ENCODE assay signal across 36 cellular contexts in the genomic region with DNA sequence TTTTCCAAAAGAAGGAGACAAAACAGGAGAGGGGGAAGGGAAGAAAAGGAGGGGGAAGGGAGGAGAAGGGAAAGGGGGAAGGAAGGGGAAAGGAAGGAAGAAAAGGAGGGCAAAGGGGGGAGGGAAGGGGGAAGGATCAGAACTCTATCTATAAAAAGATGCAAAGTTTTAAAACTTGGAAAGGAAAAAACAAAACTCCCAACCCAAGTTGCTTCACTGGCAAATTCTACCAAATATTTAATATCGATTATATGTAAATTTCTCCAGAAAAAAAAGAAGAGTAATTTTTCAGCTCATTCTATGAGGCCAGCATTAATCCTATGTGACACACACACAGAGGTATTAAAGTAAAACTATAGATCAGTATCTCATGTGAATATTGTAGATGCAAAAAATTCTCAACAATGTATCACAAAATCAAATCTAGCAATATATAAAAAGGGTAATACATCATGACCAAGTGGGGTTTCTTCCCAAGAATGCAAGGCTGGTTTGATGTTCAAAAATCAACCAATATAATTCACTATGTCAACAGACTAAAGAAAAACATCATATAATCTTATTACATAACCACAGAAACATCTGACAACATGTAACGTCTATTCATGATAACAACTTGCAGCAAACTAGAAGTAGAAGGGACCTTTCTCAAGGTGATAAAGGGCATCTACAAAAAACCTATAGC.
"Had no signal": no experiment of that assay in that cellular context is flagged by ENCODE, and none has a peak within 500 bp of the region (broad histone marks: within the 10 kb centered on the region; RNA-seq: fewer than 3 reads in every experiment).

No MANE protein-coding gene starts in this region.

- H3K27ac Mint-ChIP-seq: activated B cell treated with CpG ODN at 0.5 μM for 24 hours; activated CD4-positive, alpha-beta memory T cell treated with anti-CD3 and anti-CD28 coated beads for 36 hours; activated CD4-positive, alpha-beta T cell treated with anti-CD3 and anti-CD28 coated beads, Interleukin-2, amount 10 ng/mL, durations not matched to agents 24 days and 14 days; activated CD8-positive, alpha-beta T cell treated with anti-CD3 and anti-CD28 coated beads for 36 hours; activated naive CD4-positive, alpha-beta T cell treated with anti-CD3 and anti-CD28 coated beads for 36 hours; activated naive CD4-positive, alpha-beta T cell treated with anti-CD3 and anti-CD28 coated beads, Interleukin-2, amount 50 U/mL, for 72 hours; activated naive CD8-positive, alpha-beta T cell treated with anti-CD3 and anti-CD28 coated beads for 36 hours; activated T-cell treated with anti-CD3 and anti-CD28 coated beads, Interleukin-2, amount 50 U/mL, for 72 hours; activated T-helper 1 cell treated with anti-CD3 and anti-CD28 coated beads, Interleukin-12 subunit alpha, Interleukin-12 subunit beta, Interleukin-2, Interleukin-4 antibody, amounts not matched to agents 30 ng/mL and 10 ng/mL and 1 ng/mL, durations not matched to agents 14 hours and 24 hours and 36 hours; activated T-helper 17 cell treated with anti-CD3 and anti-CD28 coated beads, Interleukin-2, amount 50 U/mL, for 72 hours; T-helper 1 cell treated with Interleukin-12 subunit alpha and Interleukin-12 subunit beta and Interleukin-4 antibody, amounts not matched to agents 30 μg/mL and 1 μg/mL, for 36 hours; T-helper 2 cell treated with Interferon-gamma antibody and Interleukin-4, amounts not matched to agents 5 μg/mL and 100 μg/mL, for 36 hours had no signal

- H3K4me3 ChIP-seq: body of pancreas, breast epithelium had no signal

- H3K4me1 Mint-ChIP-seq: activated B cell treated with CpG ODN at 0.5 μM for 24 hours had no signal

- H3K4me3 Mint-ChIP-seq: activated B cell treated with CpG ODN at 0.5 μM for 24 hours; activated CD4-positive, alpha-beta memory T cell treated with anti-CD3 and anti-CD28 coated beads for 36 hours; activated CD4-positive, alpha-beta T cell treated with anti-CD3 and anti-CD28 coated beads, Interleukin-2, amount 10 ng/mL, durations not matched to agents 24 days and 14 days; activated CD8-positive, alpha-beta T cell treated with anti-CD3 and anti-CD28 coated beads for 36 hours; activated naive CD4-positive, alpha-beta T cell treated with anti-CD3 and anti-CD28 coated beads for 36 hours; activated naive CD8-positive, alpha-beta T cell treated with anti-CD3 and anti-CD28 coated beads for 36 hours; activated T-cell treated with anti-CD3 and anti-CD28 coated beads, Interleukin-2, amount 50 U/mL, for 4 hours; activated T-cell treated with anti-CD3 and anti-CD28 coated beads, Interleukin-2, amount 50 U/mL, for 72 hours; activated T-helper 1 cell treated with anti-CD3 and anti-CD28 coated beads, Interleukin-12 subunit alpha, Interleukin-12 subunit beta, Interleukin-2, Interleukin-4 antibody, amounts not matched to agents 30 ng/mL and 10 ng/mL and 1 ng/mL, durations not matched to agents 14 hours and 24 hours and 36 hours; activated T-helper 17 cell treated with anti-CD3 and anti-CD28 coated beads, Interleukin-2, amount 50 U/mL, for 72 hours; T-helper 1 cell treated with Interleukin-12 subunit alpha and Interleukin-12 subunit beta and Interleukin-4 antibody, amounts not matched to agents 30 μg/mL and 1 μg/mL, for 36 hours; T-helper 2 cell treated with Interferon-gamma antibody and Interleukin-4, amounts not matched to agents 5 μg/mL and 100 μg/mL, for 36 hours had no signal

- FAIRE-seq: astrocyte, TTC549 had no signal

- H3K27ac ChIP-seq: body of pancreas, brain microvascular endothelial cell, breast epithelium, VCaP had no signal

- H3K27me3 ChIP-seq: body of pancreas, brain microvascular endothelial cell, breast epithelium had no signal

- H3K4me1 ChIP-seq: breast epithelium had no signal

- ATAC-seq: activated CD8-positive, alpha-beta T cell treated with anti-CD3 and anti-CD28 coated beads for 36 hours; activated naive CD4-positive, alpha-beta T cell treated with anti-CD3 and anti-CD28 coated beads, Interleukin-2, amount 50 U/mL, for 72 hours; activated T-cell treated with anti-CD3 and anti-CD28 coated beads, Interleukin-2, amount 50 U/mL, for 4 hours; activated T-cell treated with anti-CD3 and anti-CD28 coated beads, Interleukin-2, amount 50 U/mL, for 72 hours; activated T-helper 17 cell treated with anti-CD3 and anti-CD28 coated beads, Interleukin-2, amount 50 U/mL, for 72 hours; body of pancreas had no signal

- H3K27me3 Mint-ChIP-seq: activated B cell treated with CpG ODN at 0.5 μM for 24 hours; activated CD4-positive, alpha-beta memory T cell treated with anti-CD3 and anti-CD28 coated beads for 36 hours; activated CD4-positive, alpha-beta T cell treated with anti-CD3 and anti-CD28 coated beads, Interleukin-2, amount 10 ng/mL, durations not matched to agents 24 days and 14 days; activated CD8-positive, alpha-beta T cell treated with anti-CD3 and anti-CD28 coated beads for 36 hours; activated naive CD8-positive, alpha-beta T cell treated with anti-CD3 and anti-CD28 coated beads for 36 hours; activated T-helper 17 cell treated with anti-CD3 and anti-CD28 coated beads, Interleukin-2, amount 50 U/mL, for 72 hours had no signal

- H3K36me3 ChIP-seq: brain microvascular endothelial cell had no signal

- DNase-seq: activated B cell treated with CpG ODN at 0.5 μM for 24 hours; activated CD4-positive, alpha-beta memory T cell treated with anti-CD3 and anti-CD28 coated beads for 36 hours; activated CD4-positive, alpha-beta T cell treated with anti-CD3 and anti-CD28 coated beads for 4 hours; activated CD4-positive, alpha-beta T cell treated with anti-CD3 and anti-CD28 coated beads, Interleukin-2, amount 10 ng/mL, durations not matched to agents 24 days and 14 days; activated CD4-positive, alpha-beta T cell treated with anti-CD3 and anti-CD28 coated beads, Interleukin-2, amount 50 U/mL, for 1 hour; activated CD4-positive, alpha-beta T cell treated with anti-CD3 and anti-CD28 coated beads, Interleukin-2, amount 50 U/mL, for 4 hours; activated CD4-positive, CD25-positive, alpha-beta regulatory T cell treated with anti-CD3 and anti-CD28 coated beads, Interleukin-2, amount 50 U/mL, for 72 hours; activated CD8-positive, alpha-beta memory T cell treated with anti-CD3 and anti-CD28 coated beads, Interleukin-2, amount 50 U/mL, for 4 hours; activated CD8-positive, alpha-beta T cell treated with anti-CD3 and anti-CD28 coated beads for 36 hours; activated effector memory CD4-positive, alpha-beta T cell treated with anti-CD3 and anti-CD28 coated beads, Interleukin-2, amount 50 U/mL, for 16 hours; activated gamma-delta T cell treated with Interleukin-2 at 50 U/mL for 16 hours; activated naive CD4-positive, alpha-beta T cell; activated naive CD4-positive, alpha-beta T cell treated with anti-CD3 and anti-CD28 coated beads for 36 hours; activated naive CD4-positive, alpha-beta T cell treated with anti-CD3 and anti-CD28 coated beads, Interleukin-2, amount 50 U/mL, for 16 hours; activated naive CD8-positive, alpha-beta T cell treated with anti-CD3 and anti-CD28 coated beads for 36 hours; activated T-cell treated with anti-CD3 and anti-CD28 coated beads for 4 hours; activated T-cell treated with anti-CD3 and anti-CD28 coated beads, Interleukin-2, amount 50 U/mL, for 1 hour; activated T-cell treated with anti-CD3 and anti-CD28 coated beads, Interleukin-2, amount 50 U/mL, for 4 hours; activated T-cell treated with anti-CD3 and anti-CD28 coated beads, Interleukin-2, amount 50 U/mL, for 72 hours; amniotic stem cell; aorta; body of pancreas; brain microvascular endothelial cell; central memory CD4-positive, alpha-beta T cell; T-helper 1 cell; T-helper 2 cell; T-helper 9 cell had no signal
